ENCODE assay signal across 15 cellular contexts in genomic region chr3:26963356-26963742, GRCh38.
DNase-seq lines count a peak whose midpoint lies in the region; ATAC-seq and TF ChIP-seq lines count a peak whose summit lies in the region.
"Had no signal": no experiment of that assay in that cellular context is flagged by ENCODE, and none has a peak within 500 bp of the region (broad histone marks: within the 10 kb centered on the region; RNA-seq: fewer than 3 reads in every experiment).

No MANE protein-coding gene starts in this region.

- H2AFZ ChIP-seq in neuronal stem cell (ENCODE audit: low read length) = peak overlapping the region; percentile 78

- no peak overlapping the region for H3K4me2 ChIP-seq in neuronal stem cell (ENCODE audit: insufficient read depth, low read length, poor library complexity, severe bottlenecking)

- no peak overlapping the region for H3K27ac ChIP-seq in neuronal stem cell (replicated peaks; ENCODE audit: low read length)
- H3K27ac ChIP-seq: brain microvascular endothelial cell had no signal

- no peaks in the 10 kb centered on the region for H3K4me1 ChIP-seq in neuronal stem cell (ENCODE audit: control insufficient read depth in 2 of 2, insufficient read depth in 1 of 2, low read depth in 1 of 2, low read length in 2 of 2)

- no peak overlapping the region for H3K4me3 Mint-ChIP-seq in WTC11
- no peak overlapping the region for H3K4me3 Mint-ChIP-seq in activated T-cell treated with anti-CD3 and anti-CD28 coated beads, Interleukin-2, amount 50 U/mL, for 72 hours
- H3K4me3 Mint-ChIP-seq: activated CD4-positive, alpha-beta T cell treated with anti-CD3 and anti-CD28 coated beads for 36 hours had no signal

- H3K27me3 ChIP-seq in neuronal stem cell (ENCODE audit: control insufficient read depth in 3 of 3, insufficient read depth in 3 of 3, low read depth in 1 of 3, low read length in 3 of 3) = no peaks in the 10 kb centered on the region
- H3K27me3 ChIP-seq: brain microvascular endothelial cell, MG63 had no signal

- POLR2A ChIA-PET in WTC11 (lab: Charles Lee) = no interaction called here

- H3K9me3 ChIP-seq in neuronal stem cell (replicated peaks in 1 of 2; ENCODE audit: control insufficient read depth in 2 of 2, insufficient read depth in 1 of 2, low read depth in 1 of 2, low read length in 2 of 2) = no peaks in the 10 kb centered on the region
- H3K9me3 ChIP-seq: MG63 had no signal

- H3K9me3 Mint-ChIP-seq in WTC11 = peaks cover 31% of the 10 kb centered on the region
- peaks cover 3 to 4% of the 10 kb centered on the region in 2 donors for H3K9me3 Mint-ChIP-seq in activated T-cell treated with anti-CD3 and anti-CD28 coated beads, Interleukin-2, amount 50 U/mL, for 72 hours

- CTCF ChIA-PET in WTC11 (lab: Charles Lee) = no interaction called here

- no peak overlapping the region for H3K27ac Mint-ChIP-seq in WTC11
- no peak overlapping the region for H3K27ac Mint-ChIP-seq in activated T-cell treated with anti-CD3 and anti-CD28 coated beads, Interleukin-2, amount 50 U/mL, for 72 hours
- H3K27ac Mint-ChIP-seq: activated CD4-positive, alpha-beta T cell treated with anti-CD3 and anti-CD28 coated beads for 36 hours; activated T-helper 2 cell treated with anti-CD3 and anti-CD28 coated beads, Interferon-gamma antibody, Interleukin-2, Interleukin-4, amounts not matched to agents 10 μg/mL and 5 μg/mL and 100 μg/mL, durations not matched to agents 14 hours and 24 hours and 36 hours had no signal

- H3K4me3 ChIP-seq in neuronal stem cell (ENCODE audit: low read length in 2 of 2) = no peak overlapping the region
- H3K4me3 ChIP-seq: MG63 had no signal

- ATAC-seq in WTC11 (0 out of 2 replicates have a peak, but pooled peaks have one; percentile 32), HG03565 (IDR thresholded peaks at IDR 0.05; ENCODE audit: unreplicated experiment) (no peak), GM21825 (IDR thresholded peaks at IDR 0.05; ENCODE audit: unreplicated experiment) (no peak)
- ATAC-seq in activated T-cell treated with anti-CD3 and anti-CD28 coated beads, Interleukin-2, amount 50 U/mL, for 72 hours (replicated peaks in 1 of 2) = no peak
- ATAC-seq: activated CD4-positive, alpha-beta T cell treated with anti-CD3 and anti-CD28 coated beads for 36 hours; left colon had no signal

- no peaks in the 10 kb centered on the region for H3K4me1 Mint-ChIP-seq in WTC11
- H3K4me1 Mint-ChIP-seq in activated T-cell treated with anti-CD3 and anti-CD28 coated beads, Interleukin-2, amount 50 U/mL, for 72 hours (ENCODE audit: low read depth) = no peaks in the 10 kb centered on the region
- H3K4me1 Mint-ChIP-seq: activated CD4-positive, alpha-beta T cell treated with anti-CD3 and anti-CD28 coated beads for 36 hours had no signal

- H3K18ac ChIP-seq in neuronal stem cell (ENCODE audit: low read length) = no peak overlapping the region

- H3K4ac ChIP-seq in neuronal stem cell (ENCODE audit: low read length) = no peak overlapping the region

- no CpG with 5 or more reads among the region's 5 CpGs for WGBS in neuronal stem cell (ENCODE audit: extremely low coverage in 2 of 2, insufficient read length in 2 of 2, insufficient replicate concordance in 1 of 2), 2 donors

- H2BK15ac ChIP-seq in neuronal stem cell (ENCODE audit: low read length) = no peak overlapping the region

- DNase-seq in NCI-H82 (lab: John Stamatoyannopoulos, UW) = peak; percentile 1
- DNase-seq in NCI-H82 treated with DMSO at 0.1 percent for 48 hours (lab: John Stamatoyannopoulos, UW; ENCODE audit: unreplicated experiment) = no peak
- no peak for DNase-seq in WTC11 (ENCODE audit: low spot score)
- DNase-seq in neuronal stem cell (ENCODE audit: low spot score) = no peak
- no peak for DNase-seq in activated T-cell treated with anti-CD3 and anti-CD28 coated beads, Interleukin-2, amount 50 U/mL, for 72 hours
- DNase-seq: activated CD4-positive, alpha-beta T cell treated with anti-CD3 and anti-CD28 coated beads for 36 hours; brain microvascular endothelial cell; left colon; MG63; nucleus accumbens; stimulated activated CD8-positive, alpha-beta memory T cell treated with anti-CD3 and anti-CD28 coated beads, Interleukin-4, amount 100 ng/mL, for 48 hours had no signal

- peaks cover 2% of the 10 kb centered on the region for H3K79me1 ChIP-seq in neuronal stem cell (ENCODE audit: low read depth, low read length)

- no peak overlapping the region for H2BK120ac ChIP-seq in neuronal stem cell (ENCODE audit: low read depth, low read length)

- no peak overlapping the region for H4K8ac ChIP-seq in neuronal stem cell (ENCODE audit: low read depth, low read length)

- H3K36me3 Mint-ChIP-seq in WTC11 = peaks cover 10% of the 10 kb centered on the region
- H3K36me3 Mint-ChIP-seq in activated T-cell treated with anti-CD3 and anti-CD28 coated beads, Interleukin-2, amount 50 U/mL, for 72 hours (ENCODE audit: insufficient read depth in 2 of 2) = no peaks in the 10 kb centered on the region

- no peaks in the 10 kb centered on the region for H3K27me3 Mint-ChIP-seq in WTC11 (ENCODE audit: low read depth)
- no peaks in the 10 kb centered on the region for H3K27me3 Mint-ChIP-seq in activated T-cell treated with anti-CD3 and anti-CD28 coated beads, Interleukin-2, amount 50 U/mL, for 72 hours (ENCODE audit: low read depth)
- H3K27me3 Mint-ChIP-seq: activated CD4-positive, alpha-beta T cell treated with anti-CD3 and anti-CD28 coated beads for 36 hours had no signal

- H3K23ac ChIP-seq in neuronal stem cell (ENCODE audit: low read depth, low read length, poor library complexity) = no peak overlapping the region

- H2AK5ac ChIP-seq in neuronal stem cell (ENCODE audit: low read depth, low read length) = no peak overlapping the region

- H3K36me3 ChIP-seq in neuronal stem cell (replicated peaks in 1 of 2; ENCODE audit: control insufficient read depth in 2 of 2, insufficient read depth in 2 of 2, low read length in 2 of 2) = no peaks in the 10 kb centered on the region
- H3K36me3 ChIP-seq: brain microvascular endothelial cell, MG63 had no signal

- no peak overlapping the region for H2BK12ac ChIP-seq in neuronal stem cell (ENCODE audit: low read length)

- no peak overlapping the region for H4K91ac ChIP-seq in neuronal stem cell (ENCODE audit: low read depth, low read length, poor library complexity)

- H2BK5ac ChIP-seq in neuronal stem cell (ENCODE audit: low read length) = no peak overlapping the region

- no peak overlapping the region for H3K9ac ChIP-seq in neuronal stem cell (ENCODE audit: low read depth, low read length, poor library complexity)

- TF ChIP-seq CTCF in LNCAP (IDR thresholded peaks at IDR 0.05) (peak; percentile 48; the same call in 1 of the 2 replicates), WTC11 (IDR thresholded peaks at IDR 0.05) (no peak)

- no peak overlapping the region for H3K14ac ChIP-seq in neuronal stem cell (ENCODE audit: low read length)

TF ChIP-seq in WTC11, 78 proteins besides CTCF, POLR2A, EP300 and RAD21:
- TF ChIP-seq ZNF317 (CRISPR knock-in tag; IDR thresholded peaks at IDR 0.05; ENCODE audit: borderline replicate concordance, low read depth) (no peak), PRRX2 (CRISPR knock-in tag; IDR thresholded peaks at IDR 0.05) (no peak), PRDM15 (CRISPR knock-in tag; IDR thresholded peaks at IDR 0.05) (no peak), TP53 (CRISPR knock-in tag; IDR thresholded peaks at IDR 0.05) (no peak), CDX4 (CRISPR knock-in tag; IDR thresholded peaks at IDR 0.05; ENCODE audit: borderline replicate concordance) (no peak)
